In genomic region chr9:137031904-137032639, GRCh38 we compare ENCODE assay signal across 10 cellular contexts. TPM values are rescaled to one million over a fixed set of nuclear protein-coding genes. Genes with fewer than 3 reads are reported as not detected.
DNase-seq lines count a peak whose midpoint lies in the region; ATAC-seq, FAIRE-seq and TF ChIP-seq lines count a peak whose summit lies in the region.
"Had no signal": no experiment of that assay in that cellular context is flagged by ENCODE, and none has a peak within 500 bp of the region (broad histone marks: within the 10 kb centered on the region; RNA-seq: fewer than 3 reads in every experiment).

Gene FUT7, minus strand, starts transcription at chr9:137032088. Its CDS starts 97 bp downstream, at chr9:137031991.

- no peak within 1 kb of the TSS for H3K4me3 ChIP-seq in small intestine (ENCODE audit: low read depth in 1 of 2, low read length in 2 of 2)
- no peak within 1 kb of the TSS for H3K4me3 ChIP-seq in pancreas

- H3K27me3 ChIP-seq in small intestine (ENCODE audit: control insufficient read depth in 2 of 2, insufficient read depth in 2 of 2, low read length in 2 of 2) (no peaks in the 10 kb centered on the region), pancreas (no peaks in the 10 kb centered on the region)

- no peaks in the 10 kb centered on the region for H3K9me3 ChIP-seq in small intestine (ENCODE audit: control insufficient read depth, low read depth)
- no peaks in the 10 kb centered on the region for H3K9me3 ChIP-seq in pancreas

- TF ChIP-seq CTCF in pancreas (IDR thresholded peaks at IDR 0.05), result no peak

- H3K4me1 ChIP-seq in small intestine (ENCODE audit: control insufficient read depth in 2 of 2, insufficient read depth in 1 of 2, low read depth in 1 of 2, low read length in 1 of 2), result no peaks in the 10 kb centered on the region
- peaks cover 9 to 10% (median 9%) of the 10 kb centered on the region in 3 donors for H3K4me1 ChIP-seq in pancreas

- peak; percentile 49 for DNase-seq in activated CD4-positive, alpha-beta T cell treated with anti-CD3 and anti-CD28 coated beads for 48 hours
- DNase-seq in activated CD4-positive, alpha-beta T cell treated with anti-CD3 and anti-CD28 coated beads, Interleukin-2, amount 50 U/mL, for 1 hour, result no peak
- peak; percentile 73 for DNase-seq in NCI-H2171 treated with DMSO at 0.1 percent for 48 hours (lab: John Stamatoyannopoulos, UW)
- peak; percentile 79 for DNase-seq in activated effector memory CD4-positive, alpha-beta T cell treated with anti-CD3 and anti-CD28 coated beads, Interleukin-2, amount 50 U/mL, for 16 hours
- peak; percentile 57 for DNase-seq in small intestine
- DNase-seq in SIG-M5 treated with dmso at 0.1 percent for 504 hours (lab: John Stamatoyannopoulos, UW; ENCODE audit: unreplicated experiment), result no peak
- no peak for DNase-seq in pancreas

- H3K27ac ChIP-seq in small intestine (ENCODE audit: low read depth in 1 of 2, low read length in 1 of 2), result no peak within 1 kb of the TSS
- peak within 1 kb of the TSS in 1 of 4 donors; percentile 7 for H3K27ac ChIP-seq in pancreas
- H3K27ac ChIP-seq: epithelial cell of prostate had no signal

- 34 to 43% (median 40%) methylated on average over 14 to 16 of the region's 16 CpGs for WGBS in small intestine, 3 donors
- WGBS in pancreas, 2 donors, result 67 to 69% methylated on average over 16 of the region's 16 CpGs

- FAIRE-seq in small intestine (lab: Jason Lieb, UNC), result no peak
- FAIRE-seq in pancreas (lab: Jason Lieb, UNC), result no peak

- ATAC-seq in GM18867 (IDR thresholded peaks at IDR 0.05; ENCODE audit: unreplicated experiment), result no peak
- no peak for ATAC-seq in pancreas

- intact Hi-C loops in pancreas (cut with DNase I), result loop anchor here in 1 of 3 donors (5.0 kb wide), 1 partner anchor 260 kb away; no protein-coding TSS in a partner anchor

- H3K36me3 ChIP-seq in small intestine (ENCODE audit: control insufficient read depth in 2 of 2, insufficient read depth in 2 of 2, low read length in 2 of 2) (no peaks in the 10 kb centered on the region), pancreas (no peaks in the 10 kb centered on the region)

RNA-seq across cellular contexts. Expression of gene FUT7, which starts in this region (rescaled TPM):
- under 1 TPM in 1 of 3 donors, not detected in 2; 0.09 TPM for polyA plus RNA-seq in small intestine
- under 1 TPM in 2 of 6 donors, not detected in 4; 0.18 to 0.19 TPM for total RNA-seq in pancreas
- under 1 TPM in 1 of 2 donors, not detected in 1; 0.12 TPM for polyA plus RNA-seq in pancreas
- total RNA-seq: skeletal muscle tissue had no signal

Comparison
In these comparisons a context has a peak if more than half of its experiments do, and no peak if none do; other contexts are left out.
1. DNase-seq: peak in activated CD4-positive, alpha-beta T cell treated with anti-CD3 and anti-CD28 coated beads for 48 hours (single experiment), NCI-H2171 treated with DMSO at 0.1 percent for 48 hours (single experiment) and activated effector memory CD4-positive, alpha-beta T cell treated with anti-CD3 and anti-CD28 coated beads, Interleukin-2, amount 50 U/mL, for 16 hours (single experiment); none in activated CD4-positive, alpha-beta T cell treated with anti-CD3 and anti-CD28 coated beads, Interleukin-2, amount 50 U/mL, for 1 hour (single experiment), SIG-M5 treated with dmso at 0.1 percent for 504 hours (single experiment) and pancreas (0 of 6).
2. Peak in DNase-seq in small intestine; RNA of the gene not detected or under 1 TPM.